8 cellular contexts compared by ENCODE assay signal in the genomic region with DNA sequence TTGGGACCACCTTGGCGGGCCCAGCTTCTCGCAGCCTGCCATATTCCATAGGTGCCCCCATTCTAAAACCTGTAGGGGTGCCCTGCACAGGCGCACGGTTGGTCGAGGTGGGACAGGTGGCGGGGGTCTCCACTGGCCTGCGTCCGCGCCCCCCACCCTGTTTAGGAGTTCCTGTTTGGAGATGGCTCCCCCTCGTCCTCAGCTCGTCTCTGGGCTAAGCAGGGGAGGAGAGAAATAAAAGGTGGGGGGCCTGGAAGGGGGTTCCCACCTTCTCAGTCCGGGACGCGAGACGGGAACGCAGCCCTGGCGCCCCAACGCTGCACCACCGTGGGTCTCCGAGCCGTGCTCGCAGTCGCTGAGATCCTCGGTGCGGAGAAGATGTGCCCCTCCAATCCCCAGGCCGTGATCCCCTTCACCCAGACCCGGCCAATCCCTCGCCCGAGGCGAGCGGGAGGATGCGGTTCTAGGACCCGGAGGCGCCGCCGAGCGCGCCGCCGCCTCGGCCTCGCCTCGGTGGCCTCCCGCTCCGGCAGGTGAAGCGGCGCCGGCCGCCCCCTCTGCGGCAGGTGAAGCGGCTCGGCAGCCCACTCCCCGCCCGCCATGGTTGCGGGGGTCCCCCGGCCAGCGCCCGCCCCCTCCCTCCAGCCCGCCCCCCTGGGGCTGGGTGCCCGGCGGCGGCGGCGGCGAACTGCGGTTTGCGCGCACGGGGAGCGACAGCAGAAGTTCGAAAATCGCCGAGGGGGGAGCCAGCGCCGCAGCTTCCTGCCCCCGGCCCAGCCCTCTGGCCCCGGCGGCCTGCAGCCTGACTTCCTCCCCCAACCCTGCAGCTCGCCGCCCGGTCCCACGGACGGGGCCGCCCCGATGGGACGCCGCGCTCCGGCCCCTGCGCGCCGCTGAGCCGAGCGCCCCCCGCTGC. TPM values are rescaled to one million over a fixed set of nuclear protein-coding genes. Genes with fewer than 3 reads are reported as not detected.
DNase-seq lines count a peak whose midpoint lies in the region; ATAC-seq and TF ChIP-seq lines count a peak whose summit lies in the region.

A gene with protein sequence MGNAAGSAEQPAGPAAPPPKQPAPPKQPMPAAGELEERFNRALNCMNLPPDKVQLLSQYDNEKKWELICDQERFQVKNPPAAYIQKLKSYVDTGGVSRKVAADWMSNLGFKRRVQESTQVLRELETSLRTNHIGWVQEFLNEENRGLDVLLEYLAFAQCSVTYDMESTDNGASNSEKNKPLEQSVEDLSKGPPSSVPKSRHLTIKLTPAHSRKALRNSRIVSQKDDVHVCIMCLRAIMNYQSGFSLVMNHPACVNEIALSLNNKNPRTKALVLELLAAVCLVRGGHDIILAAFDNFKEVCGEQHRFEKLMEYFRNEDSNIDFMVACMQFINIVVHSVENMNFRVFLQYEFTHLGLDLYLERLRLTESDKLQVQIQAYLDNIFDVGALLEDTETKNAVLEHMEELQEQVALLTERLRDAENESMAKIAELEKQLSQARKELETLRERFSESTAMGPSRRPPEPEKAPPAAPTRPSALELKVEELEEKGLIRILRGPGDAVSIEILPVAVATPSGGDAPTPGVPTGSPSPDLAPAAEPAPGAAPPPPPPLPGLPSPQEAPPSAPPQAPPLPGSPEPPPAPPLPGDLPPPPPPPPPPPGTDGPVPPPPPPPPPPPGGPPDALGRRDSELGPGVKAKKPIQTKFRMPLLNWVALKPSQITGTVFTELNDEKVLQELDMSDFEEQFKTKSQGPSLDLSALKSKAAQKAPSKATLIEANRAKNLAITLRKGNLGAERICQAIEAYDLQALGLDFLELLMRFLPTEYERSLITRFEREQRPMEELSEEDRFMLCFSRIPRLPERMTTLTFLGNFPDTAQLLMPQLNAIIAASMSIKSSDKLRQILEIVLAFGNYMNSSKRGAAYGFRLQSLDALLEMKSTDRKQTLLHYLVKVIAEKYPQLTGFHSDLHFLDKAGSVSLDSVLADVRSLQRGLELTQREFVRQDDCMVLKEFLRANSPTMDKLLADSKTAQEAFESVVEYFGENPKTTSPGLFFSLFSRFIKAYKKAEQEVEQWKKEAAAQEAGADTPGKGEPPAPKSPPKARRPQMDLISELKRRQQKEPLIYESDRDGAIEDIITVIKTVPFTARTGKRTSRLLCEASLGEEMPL (plus strand): TSS at position 805 of the 916 bp plus-strand sequence. CDS start 240 bp downstream, outside the sequence.

- WGBS in urinary bladder = 3% methylated on average over 94 of the region's 95 CpGs

- no peaks in the 10 kb centered on the region for H3K9me3 Mint-ChIP-seq in naive thymus-derived CD8-positive, alpha-beta T cell

- peak within 1 kb of the TSS; percentile 45 for H3K27ac ChIP-seq in urinary bladder (ENCODE audit: low read depth)

- H3K9ac ChIP-seq in Loucy (ENCODE audit: low read depth, low read length, poor library complexity, severe bottlenecking) = peak within 1 kb of the TSS; percentile 99

- H3K79me2 ChIP-seq in Loucy (ENCODE audit: insufficient read depth, low read length) = peaks cover 72% of the 10 kb centered on the region

- no peaks in the 10 kb centered on the region for H3K27me3 ChIP-seq in Loucy (ENCODE audit: insufficient read depth, low read length, poor library complexity, severe bottlenecking)

- H3K27ac Mint-ChIP-seq in naive thymus-derived CD8-positive, alpha-beta T cell = peak within 1 kb of the TSS; percentile 98 to 100 (median 100)

- H3K9me2 ChIP-seq in Loucy (replicated peaks; ENCODE audit: low read depth, low read length) = no peaks in the 10 kb centered on the region

- DNase-seq in activated CD8-positive, alpha-beta memory T cell treated with anti-CD3 and anti-CD28 coated beads, Interleukin-2, amount 50 U/mL, for 4 hours = peak; percentile 69
- peak in 9 of 10 donors; percentile 40 to 77 (median 61) for DNase-seq in naive thymus-derived CD8-positive, alpha-beta T cell
- DNase-seq in cerebellar nuclear complex (lab: John Stamatoyannopoulos, UW) = no peak

- no peaks in the 10 kb centered on the region for H3K36me3 ChIP-seq in Loucy (ENCODE audit: insufficient read depth, low read length)
- H3K36me3 ChIP-seq in urinary bladder (ENCODE audit: insufficient read depth) = no peaks in the 10 kb centered on the region

- H3K36me3 Mint-ChIP-seq in naive thymus-derived CD8-positive, alpha-beta T cell = peaks cover 0 to 36% (median 4%) of the 10 kb centered on the region in 3 donors

- peaks cover 36 to 70% (median 50%) of the 10 kb centered on the region in 4 donors for H3K4me1 Mint-ChIP-seq in naive thymus-derived CD8-positive, alpha-beta T cell

- ATAC-seq in esophagus mucosa (peak; percentile 20), HG03354 (IDR thresholded peaks at IDR 0.05; ENCODE audit: poor library complexity, severe bottlenecking, unreplicated experiment) (no peak)
- ATAC-seq in naive thymus-derived CD8-positive, alpha-beta T cell = peak; percentile 1 to 4

- H3K9me3 ChIP-seq in Loucy (ENCODE audit: insufficient read depth, low read depth, low read length) = no peaks in the 10 kb centered on the region

- no peak within 1 kb of the TSS for H2AFZ ChIP-seq in Loucy (ENCODE audit: low read length)

- TF ChIP-seq CTCF in GM12875 (IDR thresholded peaks at IDR 0.05; ENCODE audit: borderline replicate concordance, insufficient read depth, low read depth, low read length) (no peak), Loucy (conservative IDR thresholded peaks at IDR 0.05; ENCODE audit: low read length) (no peak)

- peaks cover 21% of the 10 kb centered on the region for H4K20me1 ChIP-seq in Loucy (ENCODE audit: insufficient read depth, low read length, poor library complexity, severe bottlenecking)

- peak within 1 kb of the TSS; percentile 95 for H3K4me2 ChIP-seq in Loucy (ENCODE audit: low read depth, low read length, poor library complexity, severe bottlenecking)

- H3K4me3 ChIP-seq in GM12875 (ENCODE audit: low read depth, low read length) = peak within 1 kb of the TSS; percentile 79
- peak within 1 kb of the TSS; percentile 87 for H3K4me3 ChIP-seq in Loucy (ENCODE audit: low read length, poor library complexity, severe bottlenecking)
- H3K4me3 ChIP-seq in urinary bladder (ENCODE audit: low read depth, low read length) = peak within 1 kb of the TSS; percentile 69

- H3F3A ChIP-seq in Loucy (ENCODE audit: low read depth) = peaks cover 15% of the 10 kb centered on the region

- no peaks in the 10 kb centered on the region for H3K27me3 Mint-ChIP-seq in naive thymus-derived CD8-positive, alpha-beta T cell

- peaks cover 47% of the 10 kb centered on the region for H3K4me1 ChIP-seq in Loucy (ENCODE audit: insufficient read depth, low read length, poor library complexity, severe bottlenecking)
- H3K4me1 ChIP-seq in urinary bladder (ENCODE audit: insufficient read depth) = no peaks in the 10 kb centered on the region

- POLR2A ChIA-PET in naive thymus-derived CD8-positive, alpha-beta T cell (lab: Charles Lee) = interaction anchor here (0.6 to 36.4 kb wide), 10 partner anchors 27 to 191 kb away, joined by 3 to 1514 read pairs (median 8); partner anchors contain the start of genes DCAKD, HEXIM1, HEXIM2 and MAP3K14

- H3K4me3 Mint-ChIP-seq in naive thymus-derived CD8-positive, alpha-beta T cell = peak within 1 kb of the TSS; percentile 95 to 100 (median 98)

RNA-seq across cellular contexts. Expression of the gene that starts here (rescaled TPM):
- total RNA-seq in esophagus mucosa (2.6 TPM), urinary bladder (3.1 TPM)
- total RNA-seq in naive thymus-derived CD8-positive, alpha-beta T cell = 100 to 1,000 TPM; 383 to 394 TPM
- 10 to 100 TPM; 18.0 to 35.5 (median 21.5) TPM for polyA plus RNA-seq in naive thymus-derived CD8-positive, alpha-beta T cell
- 10.8 TPM for polyA plus RNA-seq in urinary bladder

Comparison
In these comparisons a context has a peak if more than half of its experiments do, and no peak if none do; other contexts are left out.
1. RNA of the gene that starts here (total RNA-seq): 383 to 394 TPM in naive thymus-derived CD8-positive, alpha-beta T cell; 3.1 TPM in urinary bladder (single experiment) and 2.6 TPM in esophagus mucosa (single experiment); every median in the first group is over 10 times any median in the second.
2. DNase-seq: peak in activated CD8-positive, alpha-beta memory T cell treated with anti-CD3 and anti-CD28 coated beads, Interleukin-2, amount 50 U/mL, for 4 hours (single experiment) and naive thymus-derived CD8-positive, alpha-beta T cell (9 of 10); none in cerebellar nuclear complex (0 of 2).
3. Peak in every context shown above with its lines, with median percentiles within 50 percentile points of each other: H3K4me3 ChIP-seq.